Comparison of ENCODE assay signal across 26 cellular contexts in genomic region chr11:74037309-74037708, GRCh38. TPM values are rescaled to one million over a fixed set of nuclear protein-coding genes. Genes with fewer than 3 reads are reported as not detected.
DNase-seq lines count a peak whose midpoint lies in the region; ATAC-seq, FAIRE-seq and TF ChIP-seq lines count a peak whose summit lies in the region.
"Had no signal": no experiment of that assay in that cellular context is flagged by ENCODE, and none has a peak within 500 bp of the region (broad histone marks: within the 10 kb centered on the region; RNA-seq: fewer than 3 reads in every experiment).

No MANE protein-coding gene starts in this region.

- in situ Hi-C loops in GM23248 (cut with MboI), result no loop called here

- H3F3A ChIP-seq in GM23248 (ENCODE audit: insufficient read depth), result no peaks in the 10 kb centered on the region

- ATAC-seq in HG02970 (IDR thresholded peaks at IDR 0.05; ENCODE audit: low FRiP score, unreplicated experiment) (no peak), GM21390 (IDR thresholded peaks at IDR 0.05; ENCODE audit: unreplicated experiment) (no peak)
- ATAC-seq: activated CD4-positive, alpha-beta T cell treated with anti-CD3 and anti-CD28 coated beads for 36 hours; effector memory CD8-positive, alpha-beta T cell; naive thymus-derived CD8-positive, alpha-beta T cell; Panc1; right lobe of liver had no signal

- H2AFZ ChIP-seq in GM23248 (no peak overlapping the region), mesenchymal stem cell (ENCODE audit: low read depth, low read length) (no peak overlapping the region)

- H2BK120ac ChIP-seq in mesenchymal stem cell (ENCODE audit: low read depth, low read length), result no peak overlapping the region

- H3K14ac ChIP-seq in mesenchymal stem cell (ENCODE audit: low read length in 2 of 2), result no peak overlapping the region

- H3K27ac ChIP-seq in GM23248 (no peak overlapping the region), mesenchymal stem cell (ENCODE audit: low read length, poor library complexity, severe bottlenecking) (no peak overlapping the region)
- H3K27ac ChIP-seq: adrenal gland, ovary, right lobe of liver had no signal

- H3K9me3 ChIP-seq in GM23248 (ENCODE audit: low read depth) (no peaks in the 10 kb centered on the region), mesenchymal stem cell (ENCODE audit: control insufficient read depth, low read length) (no peaks in the 10 kb centered on the region)
- H3K9me3 ChIP-seq: adrenal gland, ovary, right lobe of liver, SK-N-SH had no signal

- H4K20me1 ChIP-seq in GM23248 (ENCODE audit: insufficient read depth), result no peaks in the 10 kb centered on the region

- no peak overlapping the region for H3K4ac ChIP-seq in mesenchymal stem cell (ENCODE audit: low read depth in 1 of 2, low read length in 2 of 2)

- H2BK12ac ChIP-seq in mesenchymal stem cell (ENCODE audit: low read length in 2 of 2), result no peak overlapping the region

- no peak overlapping the region for H3K23ac ChIP-seq in mesenchymal stem cell (ENCODE audit: low read length in 2 of 2)

- no peaks in the 10 kb centered on the region for H3K79me2 ChIP-seq in GM23248 (ENCODE audit: insufficient read depth)

- TF ChIP-seq CTCF in bronchial epithelial cell (IDR thresholded peaks at IDR 0.05; ENCODE audit: insufficient read depth, low read length, severe bottlenecking), result no peak

- no peaks in the 10 kb centered on the region; the same call in 1 of the 2 replicates for H3K4me1 ChIP-seq in GM23248 (ENCODE audit: insufficient read depth)
- H3K4me1 ChIP-seq in mesenchymal stem cell (ENCODE audit: control insufficient read depth, insufficient read depth, low read depth, low read length), result no peaks in the 10 kb centered on the region
- H3K4me1 ChIP-seq: right lobe of liver had no signal

- H3K27me3 ChIP-seq in GM23248 (replicated peaks; ENCODE audit: insufficient read depth) (no peaks in the 10 kb centered on the region), bronchial epithelial cell (ENCODE audit: control insufficient read depth, insufficient read depth, low read length) (no peaks in the 10 kb centered on the region), mesenchymal stem cell (ENCODE audit: control insufficient read depth in 1 of 2, insufficient read depth in 1 of 2, low read length in 2 of 2) (no peaks in the 10 kb centered on the region)
- H3K27me3 ChIP-seq: adrenal gland, ovary, right lobe of liver had no signal

- FAIRE-seq in RCC 7860 (lab: Jason Lieb, UNC) (no peak), bronchial epithelial cell (lab: Jason Lieb, UNC) (no peak)
- FAIRE-seq: keratinocyte had no signal

- no peak overlapping the region for H2AK5ac ChIP-seq in mesenchymal stem cell (ENCODE audit: low read length, severe bottlenecking)

- H3K18ac ChIP-seq in mesenchymal stem cell (ENCODE audit: low read depth in 1 of 2, low read length in 2 of 2), result no peak overlapping the region

- H4K91ac ChIP-seq in mesenchymal stem cell (ENCODE audit: low read length), result no peak overlapping the region

- no peaks in the 10 kb centered on the region for H3K9me2 ChIP-seq in GM23248 (ENCODE audit: insufficient read depth)
- H3K9me2 ChIP-seq: SK-N-SH had no signal

- H2BK5ac ChIP-seq in mesenchymal stem cell (ENCODE audit: low read depth, low read length, poor library complexity, severe bottlenecking), result no peak overlapping the region

- no peak overlapping the region for H3K4me2 ChIP-seq in GM23248 (ENCODE audit: unreplicated experiment)
- H3K4me2 ChIP-seq in mesenchymal stem cell (ENCODE audit: low read length, poor library complexity, severe bottlenecking), result no peak overlapping the region
- H3K4me2 ChIP-seq: SK-N-SH had no signal

- H3K9ac ChIP-seq in GM23248, result no peak overlapping the region
- H3K9ac ChIP-seq in mesenchymal stem cell (ENCODE audit: low read length), result no peak overlapping the region
- H3K9ac ChIP-seq: SK-N-SH had no signal

- 80 to 83% methylated on average over 4 of the region's 4 CpGs for WGBS in GM23248 (ENCODE audit: low coverage in 1 of 2, low lambda C conversion rate in 2 of 2, missing lambda C conversion rate in 2 of 2), 2 experiments
- WGBS in mesenchymal stem cell, result 100% methylated on average over 1 of the region's 4 CpGs

- no peak overlapping the region for H4K8ac ChIP-seq in mesenchymal stem cell (ENCODE audit: low read length)

- H3K4me3 ChIP-seq in GM23248 (no peak overlapping the region), bronchial epithelial cell (ENCODE audit: low read depth, low read length) (no peak overlapping the region), mesenchymal stem cell (ENCODE audit: insufficient read depth in 1 of 2, low read depth in 1 of 2, low read length in 2 of 2) (no peak overlapping the region)
- H3K4me3 ChIP-seq: adrenal gland, ovary, right lobe of liver had no signal

- H3K36me3 ChIP-seq in GM23248 (ENCODE audit: low read depth) (0 out of 2 replicates have a peak, but pooled peaks cover 11% of the 10 kb centered on the region), bronchial epithelial cell (ENCODE audit: control insufficient read depth, insufficient read depth, low read length) (peaks cover 8% of the 10 kb centered on the region), mesenchymal stem cell (ENCODE audit: control insufficient read depth in 1 of 2, insufficient read depth in 2 of 2, low read depth in 1 of 2, low read length in 2 of 2) (peaks cover 41 to 84% of the 10 kb centered on the region in 2 experiments)
- H3K36me3 ChIP-seq: ovary had no signal

- peak; percentile 64 for DNase-seq in GM23248
- DNase-seq in RCC 7860 (ENCODE audit: low spot score), result peak; percentile 74
- peak; percentile 96 for DNase-seq in bronchial epithelial cell (ENCODE audit: low read depth)
- DNase-seq in mesenchymal stem cell, result peak; percentile 26
- DNase-seq in DMS153 (lab: John Stamatoyannopoulos, UW), result no peak
- DNase-seq in islet precursor cell, result no peak
- DNase-seq: activated CD4-positive, alpha-beta T cell treated with anti-CD3 and anti-CD28 coated beads for 36 hours; activated CD8-positive, alpha-beta memory T cell treated with anti-CD3 and anti-CD28 coated beads, Interleukin-2, amount 50 U/mL, for 4 hours; activated effector memory CD4-positive, alpha-beta T cell treated with anti-CD3 and anti-CD28 coated beads, Interleukin-2, amount 50 U/mL, for 16 hours; adrenal gland; AML-193; effector memory CD8-positive, alpha-beta T cell; EL; hippocampal formation; naive thymus-derived CD8-positive, alpha-beta T cell; NCI-H146; NCI-H2171 treated with DMSO at 0.1 percent for 48 hours; NCI-H774; ovary; right lobe of liver; SK-N-SH; stimulated activated CD4-positive, alpha-beta T cell treated with anti-CD3 and anti-CD28 coated beads, Interleukin-15, amount 100 ng/mL, for 24 hours had no signal

- H2BK15ac ChIP-seq in mesenchymal stem cell (ENCODE audit: low read depth, poor library complexity, severe bottlenecking), result no peak overlapping the region

- peaks cover 8% of the 10 kb centered on the region for H3K79me1 ChIP-seq in mesenchymal stem cell (replicated peaks; ENCODE audit: low read length, poor library complexity, severe bottlenecking)

RNA-seq across cellular contexts. Expression of gene UCP3, which starts 28.4 kb away (rescaled TPM):
- 0.11 TPM in 1 of 2 replicates, not detected in the other for total RNA-seq in GM23248 (2014; rRNA removed; shearing (Covaris generic))
- 0.22 TPM in 1 of 2 replicates, not detected in the other for polyA plus RNA-seq in GM23248 (2016; fragmentation: Nextera tagmentation; extraction: Ambion mirVana)
- under 0.01 and 0.26 TPM in 2 replicates for total RNA-seq in bronchial epithelial cell
- polyA plus RNA-seq in mesenchymal stem cell (2013, experiment 1 of 2), result 0.23 TPM
- 0.33 TPM for polyA plus RNA-seq in mesenchymal stem cell (2013, experiment 2 of 2)

RNA-seq across cellular contexts. Expression of gene UCP2, which starts 54.7 kb away (rescaled TPM):
- 2.4 TPM in 1 of 2 replicates, not detected in the other for total RNA-seq in GM23248 (2014; rRNA removed; shearing (Covaris generic))
- 2.0 and 2.8 TPM in 2 replicates for polyA plus RNA-seq in GM23248 (2016; fragmentation: Nextera tagmentation; extraction: Ambion mirVana)
- 0.26 and 1.0 TPM in 2 replicates for total RNA-seq in bronchial epithelial cell
- 19.7 TPM for polyA plus RNA-seq in mesenchymal stem cell (2013, experiment 1 of 2)
- 20.0 TPM for polyA plus RNA-seq in mesenchymal stem cell (2013, experiment 2 of 2)

Comparison
In these comparisons a context has a peak if more than half of its experiments do, and no peak if none do; other contexts are left out.
1. DNase-seq: peak in GM23248 (single experiment), RCC 7860 (single experiment), bronchial epithelial cell (single experiment) and mesenchymal stem cell (single experiment); none in DMS153 (single experiment) and islet precursor cell (single experiment).